Comparison of ENCODE assay signal across 2 cellular contexts in the genomic region with DNA sequence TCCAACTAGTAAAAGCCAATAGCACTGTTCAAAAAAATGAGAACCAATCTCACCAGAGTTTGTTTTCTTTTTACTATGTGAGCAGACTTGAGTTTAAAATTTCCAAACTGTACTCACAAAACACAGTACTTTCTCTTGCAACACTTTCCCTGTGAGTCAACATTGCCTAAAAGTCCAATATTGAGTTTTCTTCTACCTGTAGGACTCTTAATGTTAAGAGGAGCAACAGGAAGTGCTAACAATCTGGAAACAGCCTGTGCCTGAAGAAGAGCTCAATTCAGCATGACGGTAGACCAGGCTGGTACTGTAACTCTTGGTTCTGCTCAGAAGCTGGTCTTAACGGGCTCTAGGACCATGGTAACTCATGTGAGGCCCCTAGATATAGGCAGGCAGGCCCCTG.
TF ChIP-seq lines count a peak whose summit lies in the region.

No MANE protein-coding gene starts in this region.

TF ChIP-seq in SK-N-SH, 30 proteins besides CTCF, POLR2A, EP300 and RAD21 (continued from another document):
- TF ChIP-seq, protein P1, sequence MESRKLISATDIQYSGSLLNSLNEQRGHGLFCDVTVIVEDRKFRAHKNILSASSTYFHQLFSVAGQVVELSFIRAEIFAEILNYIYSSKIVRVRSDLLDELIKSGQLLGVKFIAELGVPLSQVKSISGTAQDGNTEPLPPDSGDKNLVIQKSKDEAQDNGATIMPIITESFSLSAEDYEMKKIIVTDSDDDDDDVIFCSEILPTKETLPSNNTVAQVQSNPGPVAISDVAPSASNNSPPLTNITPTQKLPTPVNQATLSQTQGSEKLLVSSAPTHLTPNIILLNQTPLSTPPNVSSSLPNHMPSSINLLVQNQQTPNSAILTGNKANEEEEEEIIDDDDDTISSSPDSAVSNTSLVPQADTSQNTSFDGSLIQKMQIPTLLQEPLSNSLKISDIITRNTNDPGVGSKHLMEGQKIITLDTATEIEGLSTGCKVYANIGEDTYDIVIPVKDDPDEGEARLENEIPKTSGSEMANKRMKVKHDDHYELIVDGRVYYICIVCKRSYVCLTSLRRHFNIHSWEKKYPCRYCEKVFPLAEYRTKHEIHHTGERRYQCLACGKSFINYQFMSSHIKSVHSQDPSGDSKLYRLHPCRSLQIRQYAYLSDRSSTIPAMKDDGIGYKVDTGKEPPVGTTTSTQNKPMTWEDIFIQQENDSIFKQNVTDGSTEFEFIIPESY (IDR thresholded peaks at IDR 0.05; ENCODE audit: borderline replicate concordance, low read depth) = no peak
- TF ChIP-seq GABPA (IDR thresholded peaks at IDR 0.05; ENCODE audit: low read depth) (no peak), FOXM1 (IDR thresholded peaks at IDR 0.05; ENCODE audit: low read depth) (no peak), TCF12 (IDR thresholded peaks at IDR 0.05) (no peak), FOSL2 (IDR thresholded peaks at IDR 0.05; ENCODE audit: borderline replicate concordance, low read depth) (no peak), CHD2 (IDR thresholded peaks at IDR 0.05; ENCODE audit: low read length, partially characterized antibody) (no peak)

TF ChIP-seq in SK-N-SH treated with all-trans-retinoic acid at 6 μM for 48 hours, 23 proteins besides CTCF, POLR2A, EP300 and RAD21 (continued from another document):
- TF ChIP-seq, protein P2, sequence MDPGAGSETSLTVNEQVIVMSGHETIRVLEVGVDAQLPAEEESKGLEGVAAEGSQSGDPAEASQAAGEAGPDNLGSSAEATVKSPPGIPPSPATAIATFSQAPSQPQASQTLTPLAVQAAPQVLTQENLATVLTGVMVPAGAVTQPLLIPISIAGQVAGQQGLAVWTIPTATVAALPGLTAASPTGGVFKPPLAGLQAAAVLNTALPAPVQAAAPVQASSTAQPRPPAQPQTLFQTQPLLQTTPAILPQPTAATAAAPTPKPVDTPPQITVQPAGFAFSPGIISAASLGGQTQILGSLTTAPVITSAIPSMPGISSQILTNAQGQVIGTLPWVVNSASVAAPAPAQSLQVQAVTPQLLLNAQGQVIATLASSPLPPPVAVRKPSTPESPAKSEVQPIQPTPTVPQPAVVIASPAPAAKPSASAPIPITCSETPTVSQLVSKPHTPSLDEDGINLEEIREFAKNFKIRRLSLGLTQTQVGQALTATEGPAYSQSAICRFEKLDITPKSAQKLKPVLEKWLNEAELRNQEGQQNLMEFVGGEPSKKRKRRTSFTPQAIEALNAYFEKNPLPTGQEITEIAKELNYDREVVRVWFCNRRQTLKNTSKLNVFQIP (CRISPR knock-in tag; IDR thresholded peaks at IDR 0.05; ENCODE audit: borderline replicate concordance, low read depth) = no peak
- no peak for TF ChIP-seq ARNTL (CRISPR knock-in tag; IDR thresholded peaks at IDR 0.05; ENCODE audit: borderline replicate concordance, low read depth)
TF ChIP-seq in SK-N-SH treated with all-trans-retinoic acid at 6 μM for 48 hours: peak in this region for 0.
